In the genomic region with DNA sequence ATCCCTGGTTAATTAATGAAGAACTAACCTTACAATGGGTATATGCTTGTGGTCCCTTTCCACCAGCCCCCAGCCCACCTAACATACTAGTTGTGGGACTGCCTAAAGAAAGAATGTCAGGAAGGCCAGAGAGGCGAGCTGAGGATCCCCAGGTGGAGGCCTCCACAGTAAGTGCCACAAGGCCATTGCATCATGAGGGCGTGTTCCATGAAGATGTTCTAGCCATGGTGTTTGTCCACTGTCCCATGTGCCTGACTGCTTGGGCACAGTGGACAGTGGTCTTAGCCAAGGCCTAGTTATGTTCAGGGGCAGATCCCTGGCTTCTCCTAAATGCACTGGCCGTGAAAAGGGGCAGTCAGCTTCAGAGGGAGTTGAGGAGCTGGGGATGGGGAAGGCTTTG, we compare ENCODE assay signal across 2 cellular contexts.
TF ChIP-seq lines count a peak whose summit lies in the region.

No MANE protein-coding gene starts in this region.

TF ChIP-seq in GM12878, 131 proteins besides CTCF, POLR2A, EP300 and RAD21:
- TF ChIP-seq TCF3 (IDR thresholded peaks at IDR 0.05; ENCODE audit: borderline replicate concordance, insufficient read depth, low read depth, low read length) (no peak), SPI1 (IDR thresholded peaks at IDR 0.05; ENCODE audit: borderline replicate concordance, insufficient read depth, low read depth, low read length) (no peak)

TF ChIP-seq in K562, 482 proteins besides CTCF, POLR2A, EP300 and RAD21:
- TF ChIP-seq, protein P1, sequence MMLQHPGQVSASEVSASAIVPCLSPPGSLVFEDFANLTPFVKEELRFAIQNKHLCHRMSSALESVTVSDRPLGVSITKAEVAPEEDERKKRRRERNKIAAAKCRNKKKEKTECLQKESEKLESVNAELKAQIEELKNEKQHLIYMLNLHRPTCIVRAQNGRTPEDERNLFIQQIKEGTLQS (IDR thresholded peaks at IDR 0.05) = peak; percentile 84
- TF ChIP-seq, protein P1 (CRISPR knock-in tag; conservative IDR thresholded peaks at IDR 0.05) = no peak
- TF ChIP-seq SMARCC2 (IDR thresholded peaks at IDR 0.05; ENCODE audit: low read depth) (no peak), CEBPB (tag; IDR thresholded peaks at IDR 0.05) (peak; percentile 61), CHD2 (IDR thresholded peaks at IDR 0.05; ENCODE audit: low read depth, low read length) (no peak), CEBPG (CRISPR knock-in tag; IDR thresholded peaks at IDR 0.05) (peak; percentile 59; the same call in 1 of the 2 replicates), CEBPG (tag; conservative IDR thresholded peaks at IDR 0.05 in 1 of 2, IDR thresholded peaks at IDR 0.05 in 1 of 2) (peak in 1 of 2 experiments; percentile 35; a peak in 1 of 4 replicates)
TF ChIP-seq in K562: peak in this region for 3.
